Comparison of ENCODE assay signal across 28 cellular contexts in genomic region chr5:8213701-8214240, GRCh38.
"Had no signal": no experiment of that assay in that cellular context is flagged by ENCODE, and none has a peak within 500 bp of the region (broad histone marks: within the 10 kb centered on the region; RNA-seq: fewer than 3 reads in every experiment).

No MANE protein-coding gene starts in this region.

- DNase-seq: activated B cell treated with CpG ODN at 0.5 μM for 24 hours; activated CD4-positive, alpha-beta T cell treated with anti-CD3 and anti-CD28 coated beads for 1 hour; activated CD4-positive, alpha-beta T cell treated with anti-CD3 and anti-CD28 coated beads, Interleukin-2, amount 10 ng/mL, durations not matched to agents 24 days and 14 days; activated CD4-positive, alpha-beta T cell treated with anti-CD3 and anti-CD28 coated beads, Interleukin-2, amount 50 U/mL, for 48 hours; activated CD8-positive, alpha-beta memory T cell treated with anti-CD3 and anti-CD28 coated beads, Interleukin-2, amount 10 ng/mL, durations not matched to agents 7 days and 5 days; activated effector memory CD4-positive, alpha-beta T cell treated with anti-CD3 and anti-CD28 coated beads, Interleukin-2, amount 50 U/mL, for 16 hours; activated naive CD4-positive, alpha-beta T cell treated with Interleukin-2 at 50 U/mL for 16 hours; activated naive CD8-positive, alpha-beta T cell treated with anti-CD3 and anti-CD28 coated beads, Interleukin-2, amount 50 U/mL, for 24 hours; activated T-cell treated with anti-CD3 and anti-CD28 coated beads, Interleukin-2, amount 50 U/mL, for 24 hours; amniotic stem cell; body of pancreas; MG63; NCI-H1105; NCI-H1436; NCI-H187 treated with DMSO at 0.1 percent for 48 hours; NCI-H2081 treated with DMSO at 0.1 percent for 48 hours; NCI-H2171 treated with DMSO at 0.1 percent for 48 hours; NCI-H226; NCI-H526; NCI-H82; PC-3; SHP77; T-helper 2 cell; T1000 had no signal

- H3K4me1 Mint-ChIP-seq: activated B cell treated with CpG ODN at 0.5 μM for 24 hours; activated CD4-positive, alpha-beta T cell treated with anti-CD3 and anti-CD28 coated beads, Interleukin-2, amount 10 ng/mL, durations not matched to agents 24 days and 14 days; activated CD8-positive, alpha-beta memory T cell treated with anti-CD3 and anti-CD28 coated beads, Interleukin-2, amount 10 ng/mL, durations not matched to agents 7 days and 5 days; activated naive CD8-positive, alpha-beta T cell treated with anti-CD3 and anti-CD28 coated beads, Interleukin-2, amount 50 U/mL, for 24 hours had no signal

- H3K9me3 Mint-ChIP-seq: activated B cell treated with CpG ODN at 0.5 μM for 24 hours; activated CD4-positive, alpha-beta T cell treated with anti-CD3 and anti-CD28 coated beads, Interleukin-2, amount 10 ng/mL, durations not matched to agents 24 days and 14 days had no signal

- H3K4me3 Mint-ChIP-seq: activated B cell treated with CpG ODN at 0.5 μM for 24 hours; activated CD4-positive, alpha-beta T cell treated with anti-CD3 and anti-CD28 coated beads, Interleukin-2, amount 10 ng/mL, durations not matched to agents 24 days and 14 days; activated CD8-positive, alpha-beta memory T cell treated with anti-CD3 and anti-CD28 coated beads, Interleukin-2, amount 10 ng/mL, durations not matched to agents 7 days and 5 days; activated naive CD8-positive, alpha-beta T cell treated with anti-CD3 and anti-CD28 coated beads, Interleukin-2, amount 50 U/mL, for 24 hours; activated T-cell treated with anti-CD3 and anti-CD28 coated beads, Interleukin-2, amount 50 U/mL, for 24 hours had no signal

- H3K27ac ChIP-seq: ascending aorta, body of pancreas, KMS-11 had no signal

- H3K36me3 Mint-ChIP-seq: activated CD8-positive, alpha-beta memory T cell treated with anti-CD3 and anti-CD28 coated beads, Interleukin-2, amount 10 ng/mL, durations not matched to agents 7 days and 5 days; activated naive CD4-positive, alpha-beta T cell treated with anti-CD3 and anti-CD28 coated beads, Interleukin-2, amount 50 U/mL, for 72 hours had no signal

- ATAC-seq: activated CD8-positive, alpha-beta memory T cell treated with anti-CD3 and anti-CD28 coated beads, Interleukin-2, amount 10 ng/mL, durations not matched to agents 7 days and 5 days; activated naive CD4-positive, alpha-beta T cell treated with anti-CD3 and anti-CD28 coated beads, Interleukin-2, amount 50 U/mL, for 72 hours; activated naive CD8-positive, alpha-beta T cell treated with anti-CD3 and anti-CD28 coated beads, Interleukin-2, amount 50 U/mL, for 24 hours; body of pancreas; HepG2; PC-3 had no signal

- H3K27me3 Mint-ChIP-seq: activated B cell treated with CpG ODN at 0.5 μM for 24 hours; activated CD4-positive, alpha-beta T cell treated with anti-CD3 and anti-CD28 coated beads, Interleukin-2, amount 10 ng/mL, durations not matched to agents 24 days and 14 days; activated CD8-positive, alpha-beta memory T cell treated with anti-CD3 and anti-CD28 coated beads, Interleukin-2, amount 10 ng/mL, durations not matched to agents 7 days and 5 days; activated naive CD8-positive, alpha-beta T cell treated with anti-CD3 and anti-CD28 coated beads, Interleukin-2, amount 50 U/mL, for 24 hours; activated T-cell treated with anti-CD3 and anti-CD28 coated beads, Interleukin-2, amount 50 U/mL, for 24 hours had no signal

- H3K27ac Mint-ChIP-seq: activated B cell treated with CpG ODN at 0.5 μM for 24 hours; activated CD4-positive, alpha-beta T cell treated with anti-CD3 and anti-CD28 coated beads, Interleukin-2, amount 10 ng/mL, durations not matched to agents 24 days and 14 days; activated CD8-positive, alpha-beta memory T cell treated with anti-CD3 and anti-CD28 coated beads, Interleukin-2, amount 10 ng/mL, durations not matched to agents 7 days and 5 days; activated naive CD4-positive, alpha-beta T cell treated with anti-CD3 and anti-CD28 coated beads, Interleukin-2, amount 50 U/mL, for 72 hours; activated naive CD8-positive, alpha-beta T cell treated with anti-CD3 and anti-CD28 coated beads, Interleukin-2, amount 50 U/mL, for 24 hours; activated T-cell treated with anti-CD3 and anti-CD28 coated beads, Interleukin-2, amount 50 U/mL, for 24 hours had no signal
